ENCODE assay signal across 25 cellular contexts in the genomic region with DNA sequence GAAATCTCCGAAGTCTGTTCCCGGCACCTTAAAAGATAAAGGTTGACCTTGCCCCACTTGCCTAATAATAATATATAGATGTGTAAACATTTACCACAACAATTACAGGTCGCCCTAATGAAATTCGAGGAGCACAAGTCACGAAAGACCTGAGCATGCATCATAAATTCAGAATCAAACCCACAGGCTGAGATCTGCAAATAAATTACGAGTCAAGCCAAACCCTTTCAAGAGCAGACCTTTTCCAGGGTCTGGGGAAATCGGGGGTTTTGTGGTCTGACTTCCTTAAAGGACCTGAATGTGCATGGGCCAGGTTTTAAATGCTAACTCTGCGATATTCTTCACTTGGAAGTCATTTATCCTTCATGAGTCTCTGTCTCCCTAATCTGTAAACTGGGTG.
"Had no signal": no experiment of that assay in that cellular context is flagged by ENCODE, and none has a peak within 500 bp of the region (broad histone marks: within the 10 kb centered on the region; RNA-seq: fewer than 3 reads in every experiment).

No MANE protein-coding gene starts in this region.

- H3K4me1 ChIP-seq: colonic mucosa, foreskin keratinocyte, gastroesophageal sphincter, heart left ventricle, left lung, prostate gland, right atrium auricular region, spleen, testis, tibial artery had no signal

- H3K79me2 ChIP-seq: hepatocyte had no signal

- H2AFZ ChIP-seq: hepatocyte had no signal

- DNase-seq: colonic mucosa; effector CD8-positive, alpha-beta T cell; endodermal cell; foreskin keratinocyte; heart left ventricle; kidney; left lung; mesenchymal stem cell; mucosa of descending colon; naive B cell; nucleus accumbens; spleen; stimulated activated CD4-positive, alpha-beta T cell treated with anti-CD3 and anti-CD28 coated beads, Interleukin-4, amount 100 ng/mL, for 4 hours; stimulated activated naive CD8-positive, alpha-beta T cell treated with anti-CD3 and anti-CD28 coated beads, Interleukin-15, Interleukin-2, amounts not matched to agents 100 U/mL and 50 U/mL, for 24 hours; substantia nigra; testis; tibial artery had no signal

- H3K27me3 ChIP-seq: colonic mucosa, gastroesophageal sphincter, heart left ventricle, hepatocyte, left lung, right atrium auricular region, spleen, testis, tibial artery had no signal

- H3K36me3 ChIP-seq: colonic mucosa, gastroesophageal sphincter, heart left ventricle, left lung, prostate gland, right atrium auricular region, spleen, tibial artery had no signal

- H3K4me2 ChIP-seq: hepatocyte had no signal

- H3K27ac ChIP-seq: colonic mucosa, epithelial cell of prostate, foreskin keratinocyte, gastroesophageal sphincter, heart left ventricle, hepatocyte, left lung, prostate gland, right atrium auricular region, skin epidermis, spleen, testis, tibial artery had no signal

- H3K4me3 ChIP-seq: colonic mucosa, gastroesophageal sphincter, heart left ventricle, hepatocyte, left lung, mucosa of descending colon, prostate gland, right atrium auricular region, skin epidermis, spleen, testis, tibial artery had no signal

- H3K9me3 ChIP-seq: colonic mucosa, gastroesophageal sphincter, heart left ventricle, left lung, mucosa of descending colon, prostate gland, right atrium auricular region, spleen, testis, tibial artery had no signal

- ATAC-seq: esophagus mucosa; foreskin keratinocyte; gastroesophageal sphincter; heart left ventricle; left lung; mucosa of descending colon; stimulated activated memory B cell treated with anti-CD40 and anti-IgM and Interleukin-4, amounts not matched to agents 10 μg/mL and 1 μg/mL and 100 μg/mL, for 72 hours; stimulated activated naive CD8-positive, alpha-beta T cell treated with anti-CD3 and anti-CD28 coated beads, Interleukin-15, Interleukin-2, amounts not matched to agents 100 U/mL and 50 U/mL, for 24 hours had no signal
